Comparison of ENCODE assay signal across 9 cellular contexts in genomic region chr4:10722957-10723356, GRCh38. TPM values are rescaled to one million over a fixed set of nuclear protein-coding genes. Genes with fewer than 3 reads are reported as not detected.
DNase-seq lines count a peak whose midpoint lies in the region; ATAC-seq lines count a peak whose summit lies in the region.
"Had no signal": no experiment of that assay in that cellular context is flagged by ENCODE, and none has a peak within 500 bp of the region (broad histone marks: within the 10 kb centered on the region; RNA-seq: fewer than 3 reads in every experiment).

No MANE protein-coding gene starts in this region.

- peak overlapping the region in 4 of 6 donors; percentile 7 to 62 (median 36) for H3K27ac Mint-ChIP-seq in naive B cell

- DNase-seq in naive B cell (peak; percentile 15), AML-193 (lab: John Stamatoyannopoulos, UW) (no peak), KG1 (lab: John Stamatoyannopoulos, UW) (no peak), dermis blood vessel endothelial cell (no peak)
- no peak for DNase-seq in stimulated activated CD4-positive, alpha-beta T cell treated with anti-CD3 and anti-CD28 coated beads, Interleukin-4, amount 100 ng/mL, for 4 hours
- DNase-seq: kidney had no signal

- H3K9me3 Mint-ChIP-seq in naive B cell = peaks cover 0 to 4% (median 0%) of the 10 kb centered on the region in 7 donors

- ATAC-seq in GM19025 (IDR thresholded peaks at IDR 0.05; ENCODE audit: low read depth, unreplicated experiment) = peak; percentile 92
- ATAC-seq in GM21825 (IDR thresholded peaks at IDR 0.05; ENCODE audit: unreplicated experiment) = peak; percentile 94
- ATAC-seq in HG03439 (IDR thresholded peaks at IDR 0.05; ENCODE audit: unreplicated experiment) = peak; percentile 90
- peak; percentile 89 to 94 for ATAC-seq in naive B cell (ENCODE audit: low read depth in 2 of 2)

- H3K36me3 Mint-ChIP-seq in naive B cell = no peaks in the 10 kb centered on the region

- H3K4me1 Mint-ChIP-seq in naive B cell = peaks cover 33 to 46% (median 44%) of the 10 kb centered on the region in 3 donors

- H3K4me3 Mint-ChIP-seq in naive B cell = peak overlapping the region in 4 of 8 donors; percentile 5 to 81 (median 38)

- no peaks in the 10 kb centered on the region for H3K27me3 Mint-ChIP-seq in naive B cell

RNA-seq across cellular contexts. Expression of gene CLNK, which starts 38.4 kb away (rescaled TPM):
- 1 to 10 TPM in 4 of 6 donors, under 1 TPM in 1, not detected in 1; 0.69 to 1.3 (median 1.2) TPM for polyA plus RNA-seq in naive B cell (ENCODE audit: low read depth in 6 of 6)
- not detected in 2 replicates for total RNA-seq in dermis blood vessel endothelial cell
